ENCODE assay signal across 1 cellular context in the genomic region with DNA sequence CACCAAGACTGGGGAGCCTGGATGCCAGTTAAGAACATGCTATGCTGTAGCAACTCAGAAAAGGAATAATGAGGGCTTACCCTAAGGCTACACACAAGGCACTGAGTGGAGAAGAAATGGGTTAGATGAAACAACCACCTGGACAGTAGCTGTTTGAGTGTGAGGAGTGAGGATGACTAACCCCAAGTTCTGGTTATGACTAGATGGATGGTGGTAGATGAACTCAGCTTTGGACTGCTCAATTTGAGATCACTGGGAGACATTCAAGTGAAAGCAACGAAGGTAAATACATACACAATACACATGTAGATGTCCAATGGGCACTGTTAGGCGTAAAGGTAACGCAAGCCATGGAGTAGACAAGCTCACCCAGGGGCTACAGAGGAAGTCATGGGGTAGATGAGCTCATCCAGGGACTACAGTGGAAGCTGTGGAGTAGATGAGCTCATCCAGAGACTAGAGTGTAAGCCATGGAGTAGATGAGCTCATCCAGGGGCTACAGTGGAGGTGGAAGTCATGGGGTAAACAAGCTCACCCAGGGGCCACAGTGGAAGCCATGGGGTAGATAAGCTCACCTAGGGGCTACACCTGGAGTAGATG.
A peak's percentile ranks its signal among the peaks of the same experiment; 100 is the strongest.
TF ChIP-seq lines count a peak whose summit lies in the region.

No MANE protein-coding gene starts in this region.

TF ChIP-seq in HEK293, 187 proteins besides CTCF, POLR2A, EP300 and RAD21 (continued from another document and continues in another):
- TF ChIP-seq ZNF394 (tag by site-specific recombination; IDR thresholded peaks at IDR 0.05; ENCODE audit: borderline replicate concordance) (peak; percentile 40; the same call in 1 of the 2 replicates), ZNF391 (tag by site-specific recombination; IDR thresholded peaks at IDR 0.05; ENCODE audit: borderline replicate concordance, low read depth) (no peak), ZXDB (tag by site-specific recombination; IDR thresholded peaks at IDR 0.05) (0 out of 2 replicates have a peak, but pooled peaks have one; percentile 37), ZNF335 (tag by site-specific recombination; conservative IDR thresholded peaks at IDR 0.05) (0 out of 2 replicates have a peak, but pooled peaks have one; percentile 22), ZFP3 (tag by site-specific recombination; IDR thresholded peaks at IDR 0.05; ENCODE audit: low read depth) (no peak), ZBTB48 (tag by site-specific recombination; IDR thresholded peaks at IDR 0.05) (peak; percentile 36; the same call in 1 of the 2 replicates), ZNF366 (tag by site-specific recombination; conservative IDR thresholded peaks at IDR 0.05) (peak; percentile 27; the same call in 1 of the 2 replicates), ZNF324 (tag by site-specific recombination; IDR thresholded peaks at IDR 0.05) (0 out of 2 replicates have a peak, but pooled peaks have one; percentile 43), YY1 (tag by site-specific recombination; IDR thresholded peaks at IDR 0.05) (no peak), ZNF623 (tag by site-specific recombination; IDR thresholded peaks at IDR 0.05) (no peak), ZBTB21 (tag by site-specific recombination; IDR thresholded peaks at IDR 0.05) (peak; percentile 77), ZBTB20 (tag by site-specific recombination; IDR thresholded peaks at IDR 0.05) (0 out of 2 replicates have a peak, but pooled peaks have one; percentile 17), ZNF558 (tag by site-specific recombination; IDR thresholded peaks at IDR 0.05) (0 out of 2 replicates have a peak, but pooled peaks have one; percentile 33), ZNF629 (tag by site-specific recombination; IDR thresholded peaks at IDR 0.05) (peak; percentile 90), ZNF610 (tag by site-specific recombination; IDR thresholded peaks at IDR 0.05; ENCODE audit: borderline replicate concordance) (no peak), SP7 (tag by site-specific recombination; IDR thresholded peaks at IDR 0.05) (peak; percentile 62; the same call in 1 of the 2 replicates), ZNF660 (tag by site-specific recombination; IDR thresholded peaks at IDR 0.05) (peak; percentile 65; the same call in 1 of the 2 replicates), ZNF837 (tag by site-specific recombination; IDR thresholded peaks at IDR 0.05) (no peak), ZNF24 (tag by site-specific recombination; IDR thresholded peaks at IDR 0.05) (0 out of 2 replicates have a peak, but pooled peaks have one; percentile 38), ZNF621 (tag by site-specific recombination; IDR thresholded peaks at IDR 0.05) (no peak), GLIS2 (tag by site-specific recombination; IDR thresholded peaks at IDR 0.05) (peak; percentile 69), ZIC2 (tag by site-specific recombination; IDR thresholded peaks at IDR 0.05) (peak; percentile 57), OSR2 (tag by site-specific recombination; IDR thresholded peaks at IDR 0.05) (no peak)
- TF ChIP-seq, protein P1, sequence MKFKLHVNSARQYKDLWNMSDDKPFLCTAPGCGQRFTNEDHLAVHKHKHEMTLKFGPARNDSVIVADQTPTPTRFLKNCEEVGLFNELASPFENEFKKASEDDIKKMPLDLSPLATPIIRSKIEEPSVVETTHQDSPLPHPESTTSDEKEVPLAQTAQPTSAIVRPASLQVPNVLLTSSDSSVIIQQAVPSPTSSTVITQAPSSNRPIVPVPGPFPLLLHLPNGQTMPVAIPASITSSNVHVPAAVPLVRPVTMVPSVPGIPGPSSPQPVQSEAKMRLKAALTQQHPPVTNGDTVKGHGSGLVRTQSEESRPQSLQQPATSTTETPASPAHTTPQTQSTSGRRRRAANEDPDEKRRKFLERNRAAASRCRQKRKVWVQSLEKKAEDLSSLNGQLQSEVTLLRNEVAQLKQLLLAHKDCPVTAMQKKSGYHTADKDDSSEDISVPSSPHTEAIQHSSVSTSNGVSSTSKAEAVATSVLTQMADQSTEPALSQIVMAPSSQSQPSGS (tag by site-specific recombination; IDR thresholded peaks at IDR 0.05; ENCODE audit: low read depth) = peak; percentile 74; the same call in 1 of the 2 replicates
- TF ChIP-seq, protein P2, sequence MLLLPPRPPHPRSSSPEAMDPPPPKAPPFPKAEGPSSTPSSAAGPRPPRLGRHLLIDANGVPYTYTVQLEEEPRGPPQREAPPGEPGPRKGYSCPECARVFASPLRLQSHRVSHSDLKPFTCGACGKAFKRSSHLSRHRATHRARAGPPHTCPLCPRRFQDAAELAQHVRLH (tag by site-specific recombination; IDR thresholded peaks at IDR 0.05) = no peak
- TF ChIP-seq, protein P3, sequence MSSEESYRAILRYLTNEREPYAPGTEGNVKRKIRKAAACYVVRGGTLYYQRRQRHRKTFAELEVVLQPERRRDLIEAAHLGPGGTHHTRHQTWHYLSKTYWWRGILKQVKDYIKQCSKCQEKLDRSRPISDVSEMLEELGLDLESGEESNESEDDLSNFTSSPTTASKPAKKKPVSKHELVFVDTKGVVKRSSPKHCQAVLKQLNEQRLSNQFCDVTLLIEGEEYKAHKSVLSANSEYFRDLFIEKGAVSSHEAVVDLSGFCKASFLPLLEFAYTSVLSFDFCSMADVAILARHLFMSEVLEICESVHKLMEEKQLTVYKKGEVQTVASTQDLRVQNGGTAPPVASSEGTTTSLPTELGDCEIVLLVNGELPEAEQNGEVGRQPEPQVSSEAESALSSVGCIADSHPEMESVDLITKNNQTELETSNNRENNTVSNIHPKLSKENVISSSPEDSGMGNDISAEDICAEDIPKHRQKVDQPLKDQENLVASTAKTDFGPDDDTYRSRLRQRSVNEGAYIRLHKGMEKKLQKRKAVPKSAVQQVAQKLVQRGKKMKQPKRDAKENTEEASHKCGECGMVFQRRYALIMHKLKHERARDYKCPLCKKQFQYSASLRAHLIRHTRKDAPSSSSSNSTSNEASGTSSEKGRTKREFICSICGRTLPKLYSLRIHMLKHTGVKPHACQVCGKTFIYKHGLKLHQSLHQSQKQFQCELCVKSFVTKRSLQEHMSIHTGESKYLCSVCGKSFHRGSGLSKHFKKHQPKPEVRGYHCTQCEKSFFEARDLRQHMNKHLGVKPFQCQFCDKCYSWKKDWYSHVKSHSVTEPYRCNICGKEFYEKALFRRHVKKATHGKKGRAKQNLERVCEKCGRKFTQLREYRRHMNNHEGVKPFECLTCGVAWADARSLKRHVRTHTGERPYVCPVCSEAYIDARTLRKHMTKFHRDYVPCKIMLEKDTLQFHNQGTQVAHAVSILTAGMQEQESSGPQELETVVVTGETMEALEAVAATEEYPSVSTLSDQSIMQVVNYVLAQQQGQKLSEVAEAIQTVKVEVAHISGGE (tag by site-specific recombination; conservative IDR thresholded peaks at IDR 0.05; ENCODE audit: low read depth) = no peak
- TF ChIP-seq, protein P4, sequence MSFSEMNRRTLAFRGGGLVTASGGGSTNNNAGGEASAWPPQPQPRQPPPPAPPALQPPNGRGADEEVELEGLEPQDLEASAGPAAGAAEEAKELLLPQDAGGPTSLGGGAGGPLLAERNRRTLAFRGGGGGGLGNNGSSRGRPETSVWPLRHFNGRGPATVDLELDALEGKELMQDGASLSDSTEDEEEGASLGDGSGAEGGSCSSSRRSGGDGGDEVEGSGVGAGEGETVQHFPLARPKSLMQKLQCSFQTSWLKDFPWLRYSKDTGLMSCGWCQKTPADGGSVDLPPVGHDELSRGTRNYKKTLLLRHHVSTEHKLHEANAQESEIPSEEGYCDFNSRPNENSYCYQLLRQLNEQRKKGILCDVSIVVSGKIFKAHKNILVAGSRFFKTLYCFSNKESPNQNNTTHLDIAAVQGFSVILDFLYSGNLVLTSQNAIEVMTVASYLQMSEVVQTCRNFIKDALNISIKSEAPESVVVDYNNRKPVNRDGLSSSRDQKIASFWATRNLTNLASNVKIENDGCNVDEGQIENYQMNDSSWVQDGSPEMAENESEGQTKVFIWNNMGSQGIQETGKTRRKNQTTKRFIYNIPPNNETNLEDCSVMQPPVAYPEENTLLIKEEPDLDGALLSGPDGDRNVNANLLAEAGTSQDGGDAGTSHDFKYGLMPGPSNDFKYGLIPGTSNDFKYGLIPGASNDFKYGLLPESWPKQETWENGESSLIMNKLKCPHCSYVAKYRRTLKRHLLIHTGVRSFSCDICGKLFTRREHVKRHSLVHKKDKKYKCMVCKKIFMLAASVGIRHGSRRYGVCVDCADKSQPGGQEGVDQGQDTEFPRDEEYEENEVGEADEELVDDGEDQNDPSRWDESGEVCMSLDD (tag by site-specific recombination; IDR thresholded peaks at IDR 0.05) = peak; percentile 34; the same call in 1 of the 2 replicates
- TF ChIP-seq, protein P5, sequence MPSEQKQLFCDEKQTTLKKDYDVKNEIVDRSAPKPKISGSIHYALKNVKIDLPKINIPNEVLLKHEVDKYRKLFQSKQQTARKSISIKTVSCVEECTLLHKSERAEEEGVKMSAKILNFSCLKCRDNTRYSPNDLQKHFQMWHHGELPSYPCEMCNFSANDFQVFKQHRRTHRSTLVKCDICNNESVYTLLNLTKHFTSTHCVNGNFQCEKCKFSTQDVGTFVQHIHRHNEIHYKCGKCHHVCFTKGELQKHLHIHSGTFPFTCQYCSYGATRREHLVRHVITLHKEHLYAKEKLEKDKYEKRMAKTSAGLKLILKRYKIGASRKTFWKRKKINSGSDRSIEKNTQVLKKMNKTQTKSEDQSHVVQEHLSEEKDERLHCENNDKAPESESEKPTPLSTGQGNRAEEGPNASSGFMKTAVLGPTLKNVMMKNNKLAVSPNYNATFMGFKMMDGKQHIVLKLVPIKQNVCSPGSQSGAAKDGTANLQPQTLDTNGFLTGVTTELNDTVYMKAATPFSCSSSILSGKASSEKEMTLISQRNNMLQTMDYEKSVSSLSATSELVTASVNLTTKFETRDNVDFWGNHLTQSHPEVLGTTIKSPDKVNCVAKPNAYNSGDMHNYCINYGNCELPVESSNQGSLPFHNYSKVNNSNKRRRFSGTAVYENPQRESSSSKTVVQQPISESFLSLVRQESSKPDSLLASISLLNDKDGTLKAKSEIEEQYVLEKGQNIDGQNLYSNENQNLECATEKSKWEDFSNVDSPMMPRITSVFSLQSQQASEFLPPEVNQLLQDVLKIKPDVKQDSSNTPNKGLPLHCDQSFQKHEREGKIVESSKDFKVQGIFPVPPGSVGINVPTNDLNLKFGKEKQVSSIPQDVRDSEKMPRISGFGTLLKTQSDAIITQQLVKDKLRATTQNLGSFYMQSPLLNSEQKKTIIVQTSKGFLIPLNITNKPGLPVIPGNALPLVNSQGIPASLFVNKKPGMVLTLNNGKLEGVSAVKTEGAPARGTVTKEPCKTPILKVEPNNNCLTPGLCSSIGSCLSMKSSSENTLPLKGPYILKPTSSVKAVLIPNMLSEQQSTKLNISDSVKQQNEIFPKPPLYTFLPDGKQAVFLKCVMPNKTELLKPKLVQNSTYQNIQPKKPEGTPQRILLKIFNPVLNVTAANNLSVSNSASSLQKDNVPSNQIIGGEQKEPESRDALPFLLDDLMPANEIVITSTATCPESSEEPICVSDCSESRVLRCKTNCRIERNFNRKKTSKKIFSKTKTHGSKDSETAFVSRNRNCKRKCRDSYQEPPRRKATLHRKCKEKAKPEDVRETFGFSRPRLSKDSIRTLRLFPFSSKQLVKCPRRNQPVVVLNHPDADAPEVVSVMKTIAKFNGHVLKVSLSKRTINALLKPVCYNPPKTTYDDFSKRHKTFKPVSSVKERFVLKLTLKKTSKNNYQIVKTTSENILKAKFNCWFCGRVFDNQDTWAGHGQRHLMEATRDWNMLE (tag by site-specific recombination; conservative IDR thresholded peaks at IDR 0.05; ENCODE audit: low read depth) = peak; percentile 60
- TF ChIP-seq, protein P6, sequence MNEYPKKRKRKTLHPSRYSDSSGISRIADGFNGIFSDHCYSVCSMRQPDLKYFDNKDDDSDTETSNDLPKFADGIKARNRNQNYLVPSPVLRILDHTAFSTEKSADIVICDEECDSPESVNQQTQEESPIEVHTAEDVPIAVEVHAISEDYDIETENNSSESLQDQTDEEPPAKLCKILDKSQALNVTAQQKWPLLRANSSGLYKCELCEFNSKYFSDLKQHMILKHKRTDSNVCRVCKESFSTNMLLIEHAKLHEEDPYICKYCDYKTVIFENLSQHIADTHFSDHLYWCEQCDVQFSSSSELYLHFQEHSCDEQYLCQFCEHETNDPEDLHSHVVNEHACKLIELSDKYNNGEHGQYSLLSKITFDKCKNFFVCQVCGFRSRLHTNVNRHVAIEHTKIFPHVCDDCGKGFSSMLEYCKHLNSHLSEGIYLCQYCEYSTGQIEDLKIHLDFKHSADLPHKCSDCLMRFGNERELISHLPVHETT (tag by site-specific recombination; IDR thresholded peaks at IDR 0.05) = 0 out of 2 replicates have a peak, but pooled peaks have one; percentile 52
- TF ChIP-seq, protein P7, sequence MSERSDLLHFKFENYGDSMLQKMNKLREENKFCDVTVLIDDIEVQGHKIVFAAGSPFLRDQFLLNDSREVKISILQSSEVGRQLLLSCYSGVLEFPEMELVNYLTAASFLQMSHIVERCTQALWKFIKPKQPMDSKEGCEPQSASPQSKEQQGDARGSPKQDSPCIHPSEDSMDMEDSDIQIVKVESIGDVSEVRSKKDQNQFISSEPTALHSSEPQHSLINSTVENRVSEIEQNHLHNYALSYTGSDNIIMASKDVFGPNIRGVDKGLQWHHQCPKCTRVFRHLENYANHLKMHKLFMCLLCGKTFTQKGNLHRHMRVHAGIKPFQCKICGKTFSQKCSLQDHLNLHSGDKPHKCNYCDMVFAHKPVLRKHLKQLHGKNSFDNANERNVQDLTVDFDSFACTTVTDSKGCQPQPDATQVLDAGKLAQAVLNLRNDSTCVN (tag by site-specific recombination; optimal IDR thresholded peaks at IDR 0.05) = no peak
- TF ChIP-seq, protein P8, sequence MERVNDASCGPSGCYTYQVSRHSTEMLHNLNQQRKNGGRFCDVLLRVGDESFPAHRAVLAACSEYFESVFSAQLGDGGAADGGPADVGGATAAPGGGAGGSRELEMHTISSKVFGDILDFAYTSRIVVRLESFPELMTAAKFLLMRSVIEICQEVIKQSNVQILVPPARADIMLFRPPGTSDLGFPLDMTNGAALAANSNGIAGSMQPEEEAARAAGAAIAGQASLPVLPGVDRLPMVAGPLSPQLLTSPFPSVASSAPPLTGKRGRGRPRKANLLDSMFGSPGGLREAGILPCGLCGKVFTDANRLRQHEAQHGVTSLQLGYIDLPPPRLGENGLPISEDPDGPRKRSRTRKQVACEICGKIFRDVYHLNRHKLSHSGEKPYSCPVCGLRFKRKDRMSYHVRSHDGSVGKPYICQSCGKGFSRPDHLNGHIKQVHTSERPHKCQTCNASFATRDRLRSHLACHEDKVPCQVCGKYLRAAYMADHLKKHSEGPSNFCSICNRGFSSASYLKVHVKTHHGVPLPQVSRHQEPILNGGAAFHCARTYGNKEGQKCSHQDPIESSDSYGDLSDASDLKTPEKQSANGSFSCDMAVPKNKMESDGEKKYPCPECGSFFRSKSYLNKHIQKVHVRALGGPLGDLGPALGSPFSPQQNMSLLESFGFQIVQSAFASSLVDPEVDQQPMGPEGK (tag by site-specific recombination; IDR thresholded peaks at IDR 0.05) = peak; percentile 41; the same call in 1 of the 2 replicates
- TF ChIP-seq, protein P9, sequence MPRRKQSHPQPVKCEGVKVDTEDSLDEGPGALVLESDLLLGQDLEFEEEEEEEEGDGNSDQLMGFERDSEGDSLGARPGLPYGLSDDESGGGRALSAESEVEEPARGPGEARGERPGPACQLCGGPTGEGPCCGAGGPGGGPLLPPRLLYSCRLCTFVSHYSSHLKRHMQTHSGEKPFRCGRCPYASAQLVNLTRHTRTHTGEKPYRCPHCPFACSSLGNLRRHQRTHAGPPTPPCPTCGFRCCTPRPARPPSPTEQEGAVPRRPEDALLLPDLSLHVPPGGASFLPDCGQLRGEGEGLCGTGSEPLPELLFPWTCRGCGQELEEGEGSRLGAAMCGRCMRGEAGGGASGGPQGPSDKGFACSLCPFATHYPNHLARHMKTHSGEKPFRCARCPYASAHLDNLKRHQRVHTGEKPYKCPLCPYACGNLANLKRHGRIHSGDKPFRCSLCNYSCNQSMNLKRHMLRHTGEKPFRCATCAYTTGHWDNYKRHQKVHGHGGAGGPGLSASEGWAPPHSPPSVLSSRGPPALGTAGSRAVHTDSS (tag by site-specific recombination; IDR thresholded peaks at IDR 0.05) = no peak
